In genomic region chr3:17877299-17877698, GRCh38 we compare ENCODE assay signal across 8 cellular contexts.
"Had no signal": no experiment of that assay in that cellular context is flagged by ENCODE, and none has a peak within 500 bp of the region (broad histone marks: within the 10 kb centered on the region; RNA-seq: fewer than 3 reads in every experiment).

No MANE protein-coding gene starts in this region.

- ATAC-seq: GM23338 had no signal

- DNase-seq: H9, HCEC 1CT, IMR-90, KBM-7 had no signal

- H3K9me3 Mint-ChIP-seq: GM23338, H9 had no signal

- H3K4me1 Mint-ChIP-seq: GM23338 had no signal

- H3K27ac Mint-ChIP-seq: GM23338, H9 had no signal

- H3K4me3 ChIP-seq: GM23338 had no signal

- H2AFZ ChIP-seq: GM23338 had no signal

- FAIRE-seq: H1, H54, HTR-8/SVneo had no signal

- H3K4me3 Mint-ChIP-seq: GM23338, H9 had no signal

- H3K4me2 ChIP-seq: GM23338 had no signal
